Comparison of ENCODE assay signal across 1 cellular context in the genomic region with DNA sequence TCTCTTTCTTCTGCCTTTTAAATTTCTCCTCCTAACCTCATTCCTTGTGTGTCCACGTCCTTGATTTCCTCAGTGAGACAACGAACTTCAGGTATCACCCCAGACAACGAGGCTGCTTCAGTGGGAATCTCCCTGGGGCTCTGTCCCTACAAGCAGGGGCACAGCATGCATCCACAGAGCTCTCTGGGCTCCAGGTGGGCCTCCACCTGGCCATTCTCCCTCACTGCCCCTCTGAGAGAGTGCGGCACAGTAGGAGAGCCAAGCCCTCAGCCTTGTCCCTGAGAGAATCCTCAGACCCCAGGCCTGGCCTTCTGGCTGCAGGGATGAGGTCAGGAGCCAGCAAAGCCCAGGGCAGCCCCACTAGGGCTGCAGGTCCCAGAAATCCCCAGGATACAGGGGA.
TF ChIP-seq lines count a peak whose summit lies in the region.

No MANE protein-coding gene starts in this region.

TF ChIP-seq in H1, 55 proteins besides CTCF, POLR2A, EP300 and RAD21 (continued from another document):
- TF ChIP-seq RXRA (IDR thresholded peaks at IDR 0.05; ENCODE audit: insufficient read depth, low read depth, low read length): no peak
- TF ChIP-seq ZNF274 (IDR thresholded peaks at IDR 0.05; ENCODE audit: borderline replicate concordance, extremely low read depth, low read length): no peak
- no peak for TF ChIP-seq POU5F1 (IDR thresholded peaks at IDR 0.05; ENCODE audit: low read depth, low read length)
- TF ChIP-seq BCL11A (IDR thresholded peaks at IDR 0.05; ENCODE audit: low read depth in 2 of 2, low read length in 2 of 2): no peak
